Comparison of ENCODE assay signal across 8 cellular contexts in genomic region chr13:21435710-21436151, GRCh38. TPM values are rescaled to one million over a fixed set of nuclear protein-coding genes. Genes with fewer than 3 reads are reported as not detected.
A peak's percentile ranks its signal among the peaks of the same experiment; 100 is the strongest.
DNase-seq lines count a peak whose midpoint lies in the region; ATAC-seq and TF ChIP-seq lines count a peak whose summit lies in the region.

No MANE protein-coding gene starts in this region.

- no peaks in the 10 kb centered on the region for H3K27me3 Mint-ChIP-seq in mesothelial cell of epicardium (ENCODE audit: low read depth)

- TF ChIP-seq CTCF in OCI-LY3 (IDR thresholded peaks at IDR 0.05; ENCODE audit: low read depth, low read length): no peak
- no peak for TF ChIP-seq CTCF in heart right ventricle (IDR thresholded peaks at IDR 0.05)
- no peak for TF ChIP-seq CTCF in mesothelial cell of epicardium (IDR thresholded peaks at IDR 0.05; ENCODE audit: unreplicated experiment)

- no peak overlapping the region for H3K4me3 ChIP-seq in OCI-LY3 (ENCODE audit: low read length)
- H3K4me3 ChIP-seq in heart right ventricle: peak overlapping the region in 3 of 10 donors; percentile 4 to 30 (median 18)

- H3K36me3 ChIP-seq in OCI-LY3 (replicated peaks; ENCODE audit: low read depth, low read length) (peaks cover 30% of the 10 kb centered on the region), heart right ventricle (no peaks in the 10 kb centered on the region)

- no peak overlapping the region for H3K27ac Mint-ChIP-seq in mesothelial cell of epicardium

- ATAC-seq in GM18511 (IDR thresholded peaks at IDR 0.05; ENCODE audit: unreplicated experiment) (peak; percentile 99), HG02840 (IDR thresholded peaks at IDR 0.05; ENCODE audit: low FRiP score, unreplicated experiment) (peak; percentile 97), heart right ventricle (peak; percentile 84 to 100 (median 99))

- H2AFZ ChIP-seq in OCI-LY3 (ENCODE audit: low read depth, low read length): no peak overlapping the region

- peaks cover 64% of the 10 kb centered on the region for H3K36me3 Mint-ChIP-seq in mesothelial cell of epicardium

- H4K20me1 ChIP-seq in OCI-LY3 (ENCODE audit: insufficient read depth, low read length): peaks cover 9% of the 10 kb centered on the region

- intact Hi-C loops in heart right ventricle (cut with DNase I): loop anchor here in 2 of 10 donors (2.0 kb wide), 1 partner anchor 23 kb away; the partner anchor contains the start of gene ZDHHC20 (in 2 of the 2)

- H3K4me2 ChIP-seq in OCI-LY3 (ENCODE audit: low read length): peak overlapping the region; percentile 36

- peaks cover 14% of the 10 kb centered on the region for H3K4me1 ChIP-seq in OCI-LY3 (ENCODE audit: low read length)
- H3K4me1 ChIP-seq in heart right ventricle: peaks cover 0 to 57% (median 20%) of the 10 kb centered on the region in 9 donors

- WGBS in heart right ventricle, 2 donors: 26 to 38% methylated on average over 2 of the region's 2 CpGs

- peak; percentile 41 for DNase-seq in activated effector memory CD4-positive, alpha-beta T cell treated with Interleukin-2 at 50 U/mL for 16 hours
- DNase-seq in heart right ventricle: peak; percentile 45 to 70
- DNase-seq in stimulated activated CD4-positive, alpha-beta T cell treated with anti-CD3 and anti-CD28 coated beads, Interleukin-15, amount 100 ng/mL, for 24 hours: peak; percentile 28
- no peak for DNase-seq in epidermal melanocyte (ENCODE audit: insufficient read length, low spot score)
- DNase-seq in mesothelial cell of epicardium (ENCODE audit: low spot score in 2 of 2, unreplicated experiment in 2 of 2): no peak

- H3K9ac ChIP-seq in OCI-LY3 (ENCODE audit: low read length): no peak overlapping the region

- H3K4me3 Mint-ChIP-seq in mesothelial cell of epicardium: no peak overlapping the region

- H3K9me3 Mint-ChIP-seq in mesothelial cell of epicardium: peaks cover 64% of the 10 kb centered on the region

- H3K27ac ChIP-seq in OCI-LY3 (ENCODE audit: low read length) (0 out of 2 replicates have a peak overlapping the region, but pooled peaks have one; percentile 7), heart right ventricle (peak overlapping the region; percentile 42 to 87 (median 75))

- H3K4me1 Mint-ChIP-seq in mesothelial cell of epicardium: no peaks in the 10 kb centered on the region

- H3K9me3 ChIP-seq in OCI-LY3 (ENCODE audit: insufficient read depth, low read length) (peaks cover 16% of the 10 kb centered on the region), heart right ventricle (peaks cover 0 to 24% (median 16%) of the 10 kb centered on the region in 11 donors)

- no peaks in the 10 kb centered on the region for H3K27me3 ChIP-seq in OCI-LY3 (ENCODE audit: low read depth, low read length)
- no peaks in the 10 kb centered on the region for H3K27me3 ChIP-seq in heart right ventricle

- peaks cover 84% of the 10 kb centered on the region for H3K79me2 ChIP-seq in OCI-LY3 (ENCODE audit: low read length)

RNA-seq across cellular contexts. Expression of gene ZDHHC20, which starts 23.4 kb away (rescaled TPM):
- 10 to 100 TPM; 11.4 to 28.5 (median 14.8) TPM for total RNA-seq in heart right ventricle
- 1 to 10 TPM; 6.3 to 8.4 TPM for polyA plus RNA-seq in heart right ventricle
- total RNA-seq in mesothelial cell of epicardium: 60.7 to 66.8 TPM (median 64.6 TPM) in 3 replicates

Comparison
In these comparisons a context has a peak if more than half of its experiments do, and no peak if none do; other contexts are left out.
1. DNase-seq: peak in activated effector memory CD4-positive, alpha-beta T cell treated with Interleukin-2 at 50 U/mL for 16 hours (single experiment), heart right ventricle (2 of 2) and stimulated activated CD4-positive, alpha-beta T cell treated with anti-CD3 and anti-CD28 coated beads, Interleukin-15, amount 100 ng/mL, for 24 hours (single experiment); none in epidermal melanocyte (single experiment) and mesothelial cell of epicardium (0 of 2).
2. Peak in every context shown above with its lines, with median percentiles within 50 percentile points of each other: ATAC-seq.